Comparison of ENCODE assay signal across 13 cellular contexts in genomic region chr15:90986790-90987507, GRCh38. TPM values are rescaled to one million over a fixed set of nuclear protein-coding genes. Genes with fewer than 3 reads are reported as not detected.
A peak's percentile ranks its signal among the peaks of the same experiment; 100 is the strongest.
DNase-seq lines count a peak whose midpoint lies in the region; ATAC-seq, FAIRE-seq and TF ChIP-seq lines count a peak whose summit lies in the region.
"Had no signal": no experiment of that assay in that cellular context is flagged by ENCODE, and none has a peak within 500 bp of the region (broad histone marks: within the 10 kb centered on the region; RNA-seq: fewer than 3 reads in every experiment).

No MANE protein-coding gene starts in this region.

- intact Hi-C loops in Calu3 (cut with micrococcal nuclease; ENCODE audit: unreplicated experiment) (loop anchor here (5.0 kb wide), 2 partner anchors 35 to 60 kb away; partner anchors contain the start of gene VPS33B), posterior vena cava (cut with DNase I) (no loop called here)
- intact Hi-C loops in activated T-helper 2 cell treated with anti-CD3 and anti-CD28 coated beads, Interferon-gamma antibody, Interleukin-2, Interleukin-4, amounts not matched to agents 10 μg/mL and 5 μg/mL and 100 μg/mL, durations not matched to agents 14 hours and 24 hours and 36 hours (cut with micrococcal nuclease), result no loop called here

- FAIRE-seq in GM12891 (lab: Jason Lieb, UNC), result no peak

- no peak for TF ChIP-seq EP300 in suprapubic skin (IDR thresholded peaks at IDR 0.05)

- TF ChIP-seq CTCF in Calu3 (IDR thresholded peaks at IDR 0.05; ENCODE audit: unreplicated experiment), result no peak
- no peak for TF ChIP-seq CTCF in suprapubic skin (IDR thresholded peaks at IDR 0.05)

- 60% methylated on average over 11 of the region's 11 CpGs for WGBS in suprapubic skin

- CTCF ChIA-PET in Calu3 (lab: Charles Lee), result interaction anchor here (0.7 to 1.3 kb wide), 2 partner anchors 10 to 39 kb away, joined by 5 read pairs; no protein-coding TSS in a partner anchor
- CTCF ChIA-PET in activated CD8-positive, alpha-beta T cell treated with anti-CD3 and anti-CD28 coated beads, Interleukin-2, amount 10 ng/mL, durations not matched to agents 7 days and 5 days (lab: Charles Lee), result interaction anchor here (0.7 to 3.2 kb wide), 6 partner anchors 28 to 157 kb away, joined by 3 to 12 read pairs (median 4); partner anchors contain the start of genes HDDC3 and UNC45A

- no peaks in the 10 kb centered on the region for H3K9me3 ChIP-seq in suprapubic skin

- DNase-seq in Calu3, result peak; percentile 41
- no peak for DNase-seq in activated T-helper 2 cell treated with anti-CD3 and anti-CD28 coated beads, Interferon-gamma antibody, Interleukin-2, Interleukin-4, amounts not matched to agents 10 μg/mL and 5 μg/mL and 100 μg/mL, durations not matched to agents 14 hours and 24 hours and 36 hours (ENCODE audit: low spot score)
- DNase-seq in posterior vena cava (ENCODE audit: low spot score), result no peak
- no peak for DNase-seq in GM12891 (ENCODE audit: insufficient read length, low spot score)
- DNase-seq in suprapubic skin (ENCODE audit: low spot score in 2 of 2), result no peak
- no peak for DNase-seq in activated CD8-positive, alpha-beta T cell treated with anti-CD3 and anti-CD28 coated beads, Interleukin-2, amount 10 ng/mL, durations not matched to agents 7 days and 5 days
- DNase-seq: activated gamma-delta T cell; naive thymus-derived CD4-positive, alpha-beta T cell; NCI-H2171; stimulated activated CD4-positive, alpha-beta T cell treated with anti-CD3 and anti-CD28 coated beads, Interleukin-1b, Interleukin-23, amount 100 ng/mL, for 48 hours; T-cell had no signal

- POLR2A ChIA-PET in activated CD8-positive, alpha-beta T cell treated with anti-CD3 and anti-CD28 coated beads, Interleukin-2, amount 10 ng/mL, durations not matched to agents 7 days and 5 days (lab: Charles Lee), result interaction anchor here (1.1 kb wide), 1 partner anchor 32 kb away, joined by 3 read pairs; the partner anchor contains the start of gene RCCD1

- peak; percentile 42 for ATAC-seq in GM19328 (IDR thresholded peaks at IDR 0.05; ENCODE audit: unreplicated experiment)
- peak; percentile 44 for ATAC-seq in HG03159 (IDR thresholded peaks at IDR 0.05; ENCODE audit: unreplicated experiment)
- ATAC-seq in activated CD8-positive, alpha-beta T cell treated with anti-CD3 and anti-CD28 coated beads, Interleukin-2, amount 10 ng/mL, durations not matched to agents 7 days and 5 days, result no peak
- ATAC-seq: naive thymus-derived CD4-positive, alpha-beta T cell; T-cell had no signal

- no peak overlapping the region for H3K27ac ChIP-seq in suprapubic skin

- no peaks in the 10 kb centered on the region for H3K27me3 ChIP-seq in suprapubic skin

- no peak for TF ChIP-seq POLR2A in GM12891 (IDR thresholded peaks at IDR 0.05; ENCODE audit: low read depth, low read length)
- no peak for TF ChIP-seq POLR2A in suprapubic skin (IDR thresholded peaks at IDR 0.05)

- peaks cover 37% of the 10 kb centered on the region for H3K36me3 Mint-ChIP-seq in Calu3 (ENCODE audit: insufficient read depth, unreplicated experiment)
- H3K36me3 Mint-ChIP-seq in activated T-helper 2 cell treated with anti-CD3 and anti-CD28 coated beads, Interferon-gamma antibody, Interleukin-2, Interleukin-4, amounts not matched to agents 10 μg/mL and 5 μg/mL and 100 μg/mL, durations not matched to agents 14 hours and 24 hours and 36 hours (ENCODE audit: low read depth), result peaks cover 41% of the 10 kb centered on the region
- H3K36me3 Mint-ChIP-seq in activated CD8-positive, alpha-beta T cell treated with anti-CD3 and anti-CD28 coated beads, Interleukin-2, amount 10 ng/mL, durations not matched to agents 7 days and 5 days (ENCODE audit: low read depth), result peaks cover 43% of the 10 kb centered on the region

- H3K4me3 Mint-ChIP-seq in Calu3 (ENCODE audit: low read depth, unreplicated experiment), result peak overlapping the region; percentile 63
- H3K4me3 Mint-ChIP-seq in activated T-helper 2 cell treated with anti-CD3 and anti-CD28 coated beads, Interferon-gamma antibody, Interleukin-2, Interleukin-4, amounts not matched to agents 10 μg/mL and 5 μg/mL and 100 μg/mL, durations not matched to agents 14 hours and 24 hours and 36 hours (ENCODE audit: low read depth), result no peak overlapping the region
- no peak overlapping the region for H3K4me3 Mint-ChIP-seq in activated CD8-positive, alpha-beta T cell treated with anti-CD3 and anti-CD28 coated beads, Interleukin-2, amount 10 ng/mL, durations not matched to agents 7 days and 5 days
- H3K4me3 Mint-ChIP-seq: T-cell had no signal

- H3K4me1 Mint-ChIP-seq in Calu3 (ENCODE audit: low read depth, unreplicated experiment), result peaks cover 30% of the 10 kb centered on the region
- H3K4me1 Mint-ChIP-seq in activated T-helper 2 cell treated with anti-CD3 and anti-CD28 coated beads, Interferon-gamma antibody, Interleukin-2, Interleukin-4, amounts not matched to agents 10 μg/mL and 5 μg/mL and 100 μg/mL, durations not matched to agents 14 hours and 24 hours and 36 hours (ENCODE audit: low read depth), result peaks cover 41% of the 10 kb centered on the region
- peaks cover 50% of the 10 kb centered on the region for H3K4me1 Mint-ChIP-seq in activated CD8-positive, alpha-beta T cell treated with anti-CD3 and anti-CD28 coated beads, Interleukin-2, amount 10 ng/mL, durations not matched to agents 7 days and 5 days (ENCODE audit: low read depth)

- H3K27me3 Mint-ChIP-seq in Calu3 (ENCODE audit: unreplicated experiment), result no peaks in the 10 kb centered on the region
- H3K27me3 Mint-ChIP-seq in activated T-helper 2 cell treated with anti-CD3 and anti-CD28 coated beads, Interferon-gamma antibody, Interleukin-2, Interleukin-4, amounts not matched to agents 10 μg/mL and 5 μg/mL and 100 μg/mL, durations not matched to agents 14 hours and 24 hours and 36 hours (ENCODE audit: low read depth), result no peaks in the 10 kb centered on the region
- no peaks in the 10 kb centered on the region for H3K27me3 Mint-ChIP-seq in activated CD8-positive, alpha-beta T cell treated with anti-CD3 and anti-CD28 coated beads, Interleukin-2, amount 10 ng/mL, durations not matched to agents 7 days and 5 days (ENCODE audit: low read depth)
- H3K27me3 Mint-ChIP-seq: naive thymus-derived CD4-positive, alpha-beta T cell; T-cell had no signal

- no peaks in the 10 kb centered on the region for H3K36me3 ChIP-seq in suprapubic skin

- no peak overlapping the region for H3K4me3 ChIP-seq in suprapubic skin

- H3K27ac Mint-ChIP-seq in Calu3 (ENCODE audit: unreplicated experiment), result peak overlapping the region; percentile 24
- H3K27ac Mint-ChIP-seq in activated T-helper 2 cell treated with anti-CD3 and anti-CD28 coated beads, Interferon-gamma antibody, Interleukin-2, Interleukin-4, amounts not matched to agents 10 μg/mL and 5 μg/mL and 100 μg/mL, durations not matched to agents 14 hours and 24 hours and 36 hours, result peak overlapping the region; percentile 71
- no peak overlapping the region for H3K27ac Mint-ChIP-seq in activated CD8-positive, alpha-beta T cell treated with anti-CD3 and anti-CD28 coated beads, Interleukin-2, amount 10 ng/mL, durations not matched to agents 7 days and 5 days
- H3K27ac Mint-ChIP-seq: T-cell had no signal

- BruUV-seq in Calu3 (replicated peaks; lab: Mats Ljungman, UMichigan), result no TSS peak

- H3K9me3 Mint-ChIP-seq in Calu3 (ENCODE audit: low read depth, unreplicated experiment), result no peaks in the 10 kb centered on the region
- no peaks in the 10 kb centered on the region for H3K9me3 Mint-ChIP-seq in activated T-helper 2 cell treated with anti-CD3 and anti-CD28 coated beads, Interferon-gamma antibody, Interleukin-2, Interleukin-4, amounts not matched to agents 10 μg/mL and 5 μg/mL and 100 μg/mL, durations not matched to agents 14 hours and 24 hours and 36 hours
- H3K9me3 Mint-ChIP-seq in activated CD8-positive, alpha-beta T cell treated with anti-CD3 and anti-CD28 coated beads, Interleukin-2, amount 10 ng/mL, durations not matched to agents 7 days and 5 days (ENCODE audit: insufficient read depth), result no peaks in the 10 kb centered on the region
- H3K9me3 Mint-ChIP-seq: T-cell had no signal

- peaks cover 7% of the 10 kb centered on the region for H3K4me1 ChIP-seq in suprapubic skin

RNA-seq across cellular contexts. Expression of gene PRC1, which starts 7.4 kb away (rescaled TPM):
- total RNA-seq in Calu3 (2022) (208 and 260 TPM in 2 replicates), posterior vena cava (1 to 10 TPM; 6.2 to 7.9 TPM), suprapubic skin (10 to 100 TPM; 17.6 to 41.2 (median 34.6) TPM)
- 91.8 and 95.2 TPM in 2 replicates for total RNA-seq in activated T-helper 2 cell treated with anti-CD3 and anti-CD28 coated beads, Interferon-gamma antibody, Interleukin-2, Interleukin-4, amounts not matched to agents 10 μg/mL and 5 μg/mL and 100 μg/mL, durations not matched to agents 14 hours and 24 hours and 36 hours
- 65.0 TPM for polyA plus RNA-seq in GM12891 (2012; ENCODE audit: low read depth, missing spikeins)
- 100 to 1,000 TPM; 180 to 189 TPM for total RNA-seq in activated CD8-positive, alpha-beta T cell treated with anti-CD3 and anti-CD28 coated beads, Interleukin-2, amount 10 ng/mL, durations not matched to agents 7 days and 5 days

RNA-seq across cellular contexts. Expression of gene RCCD1, which starts 32.3 kb away (rescaled TPM):
- 39.3 and 42.6 TPM in 2 replicates for total RNA-seq in Calu3 (2022)
- total RNA-seq in activated T-helper 2 cell treated with anti-CD3 and anti-CD28 coated beads, Interferon-gamma antibody, Interleukin-2, Interleukin-4, amounts not matched to agents 10 μg/mL and 5 μg/mL and 100 μg/mL, durations not matched to agents 14 hours and 24 hours and 36 hours, result 30.1 and 31.0 TPM in 2 replicates
- 1 to 10 TPM; 5.1 to 7.4 TPM for total RNA-seq in posterior vena cava
- 11.4 TPM for polyA plus RNA-seq in GM12891 (2012; ENCODE audit: low read depth, missing spikeins)
- 10 to 100 TPM; 12.9 to 25.4 (median 17.9) TPM for total RNA-seq in suprapubic skin
- total RNA-seq in activated CD8-positive, alpha-beta T cell treated with anti-CD3 and anti-CD28 coated beads, Interleukin-2, amount 10 ng/mL, durations not matched to agents 7 days and 5 days, result 10 to 100 TPM; 30.1 to 31.9 TPM

RNA-seq across cellular contexts. Expression of gene VPS33B, which starts 35.4 kb away (rescaled TPM):
- total RNA-seq in Calu3 (2022), result 18.4 and 21.9 TPM in 2 replicates
- total RNA-seq in activated T-helper 2 cell treated with anti-CD3 and anti-CD28 coated beads, Interferon-gamma antibody, Interleukin-2, Interleukin-4, amounts not matched to agents 10 μg/mL and 5 μg/mL and 100 μg/mL, durations not matched to agents 14 hours and 24 hours and 36 hours, result 19.2 and 22.4 TPM in 2 replicates
- 10 to 100 TPM; 10.1 to 14.3 TPM for total RNA-seq in posterior vena cava
- polyA plus RNA-seq in GM12891 (2012; ENCODE audit: low read depth, missing spikeins), result 24.0 TPM
- 10 to 100 TPM; 16.5 to 23.1 (median 18.4) TPM for total RNA-seq in suprapubic skin
- 10 to 100 TPM; 16.6 to 21.2 TPM for total RNA-seq in activated CD8-positive, alpha-beta T cell treated with anti-CD3 and anti-CD28 coated beads, Interleukin-2, amount 10 ng/mL, durations not matched to agents 7 days and 5 days

RNA-seq across cellular contexts. Expression of gene UNC45A, which starts 51.9 kb away (rescaled TPM):
- 66.5 and 66.7 TPM in 2 replicates for total RNA-seq in Calu3 (2022)
- 74.1 and 75.7 TPM in 2 replicates for total RNA-seq in activated T-helper 2 cell treated with anti-CD3 and anti-CD28 coated beads, Interferon-gamma antibody, Interleukin-2, Interleukin-4, amounts not matched to agents 10 μg/mL and 5 μg/mL and 100 μg/mL, durations not matched to agents 14 hours and 24 hours and 36 hours
- 10 to 100 TPM; 63.6 to 75.8 TPM for total RNA-seq in posterior vena cava
- 29.4 TPM for polyA plus RNA-seq in GM12891 (2012; ENCODE audit: low read depth, missing spikeins)
- total RNA-seq in suprapubic skin, result 10 to 100 TPM; 52.4 to 94.5 (median 67.8) TPM
- 10 to 100 TPM; 74.6 to 81.4 TPM for total RNA-seq in activated CD8-positive, alpha-beta T cell treated with anti-CD3 and anti-CD28 coated beads, Interleukin-2, amount 10 ng/mL, durations not matched to agents 7 days and 5 days

RNA-seq across cellular contexts. Expression of gene HDDC3, which starts 54.6 kb away (rescaled TPM):
- total RNA-seq in Calu3 (2022) (25.1 and 26.7 TPM in 2 replicates), posterior vena cava (1 to 10 TPM; 5.9 to 8.6 TPM), suprapubic skin (100 to 1,000 TPM in 1 of 4 donors, 10 to 100 TPM in 3; 13.5 to 119 (median 17.0) TPM)
- 38.6 and 43.0 TPM in 2 replicates for total RNA-seq in activated T-helper 2 cell treated with anti-CD3 and anti-CD28 coated beads, Interferon-gamma antibody, Interleukin-2, Interleukin-4, amounts not matched to agents 10 μg/mL and 5 μg/mL and 100 μg/mL, durations not matched to agents 14 hours and 24 hours and 36 hours
- 16.1 TPM for polyA plus RNA-seq in GM12891 (2012; ENCODE audit: low read depth, missing spikeins)
- 10 to 100 TPM; 23.8 to 26.9 TPM for total RNA-seq in activated CD8-positive, alpha-beta T cell treated with anti-CD3 and anti-CD28 coated beads, Interleukin-2, amount 10 ng/mL, durations not matched to agents 7 days and 5 days
